ENCODE assay signal across 18 cellular contexts in the genomic region with DNA sequence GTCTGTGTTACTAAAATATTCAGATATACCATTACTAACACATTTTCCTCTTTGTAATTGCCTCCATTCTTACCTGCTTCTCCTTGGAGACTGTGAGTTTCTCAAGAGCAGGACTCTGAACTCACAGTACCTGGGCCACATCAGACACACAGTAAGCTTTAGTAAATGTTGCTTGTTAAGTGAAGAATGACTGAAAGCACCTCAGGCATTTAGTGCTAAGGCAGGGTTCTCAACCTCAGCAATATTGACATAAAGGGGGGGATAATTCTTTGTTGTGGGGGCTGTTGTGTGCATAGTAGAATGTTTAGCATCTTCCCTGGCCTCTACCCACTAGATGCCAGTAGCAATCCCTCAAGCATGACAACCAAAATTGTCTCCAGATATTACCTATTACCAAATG.
A peak's percentile ranks its signal among the peaks of the same experiment; 100 is the strongest.
DNase-seq lines count a peak whose midpoint lies in the region; TF ChIP-seq lines count a peak whose summit lies in the region.
"Had no signal": no experiment of that assay in that cellular context is flagged by ENCODE, and none has a peak within 500 bp of the region (broad histone marks: within the 10 kb centered on the region; RNA-seq: fewer than 3 reads in every experiment).

No MANE protein-coding gene starts in this region.

- no peak for TF ChIP-seq EP300 in ovary (IDR thresholded peaks at IDR 0.05)

- H3K36me3 Mint-ChIP-seq in nephron (ENCODE audit: low read depth): peaks cover 4% of the 10 kb centered on the region
- H3K36me3 Mint-ChIP-seq: CD8-positive, alpha-beta T cell had no signal

- no peak overlapping the region for H3K4me3 ChIP-seq in ovary
- H3K4me3 ChIP-seq: A549; BLaER1 treated with 17β-estradiol and CSF1 and Interleukin-3, amounts not matched to agents 10 nM and 100 nM had no signal

- H3K9me3 Mint-ChIP-seq in nephron: peaks cover 3% of the 10 kb centered on the region
- H3K9me3 Mint-ChIP-seq: CD4-positive, alpha-beta T cell; CD8-positive, alpha-beta T cell had no signal

- TF ChIP-seq POLR2A in ovary (IDR thresholded peaks at IDR 0.05): no peak

- H3K4me3 Mint-ChIP-seq in nephron: peak overlapping the region in 1 of 3 experiments; percentile 41
- H3K4me3 Mint-ChIP-seq: B cell; CD4-positive, alpha-beta T cell; CD8-positive, alpha-beta T cell had no signal

- peaks cover 34% of the 10 kb centered on the region for H3K4me1 Mint-ChIP-seq in nephron
- H3K4me1 Mint-ChIP-seq: B cell had no signal

- DNase-seq in NCI-H69 (lab: John Stamatoyannopoulos, UW) (peak; percentile 25), kidney tubule cell (ENCODE audit: low spot score) (peak; percentile 6), ovary (no peak), NCI-H345 (lab: John Stamatoyannopoulos, UW) (no peak), occipital lobe (lab: John Stamatoyannopoulos, UW) (no peak)
- DNase-seq: AML-193; Caco-2; Calu3; CD4-positive, alpha-beta T cell; CD8-positive, alpha-beta T cell; DMS79 treated with DMSO at 0.1 percent for 48 hours; GF-D8 had no signal

- peaks cover 8% of the 10 kb centered on the region for H3K4me1 ChIP-seq in ovary (ENCODE audit: insufficient read depth)
- H3K4me1 ChIP-seq: A549, Caco-2 had no signal

- H3K27ac ChIP-seq in ovary: no peak overlapping the region
- H3K27ac ChIP-seq: 22Rv1; A549; BLaER1 treated with 17β-estradiol and CSF1 and Interleukin-3, amounts not matched to agents 10 nM and 100 nM; C4-2B had no signal

- no peaks in the 10 kb centered on the region for H3K9me3 ChIP-seq in ovary
- H3K9me3 ChIP-seq: A549; BLaER1 treated with 17β-estradiol and CSF1 and Interleukin-3, amounts not matched to agents 10 nM and 100 nM; Caco-2 had no signal

- H3K36me3 ChIP-seq in ovary: no peaks in the 10 kb centered on the region
- H3K36me3 ChIP-seq: BLaER1 treated with 17β-estradiol and CSF1 and Interleukin-3, amounts not matched to agents 10 nM and 100 nM had no signal

- peak overlapping the region; percentile 77 to 95 (median 92) for H3K27ac Mint-ChIP-seq in nephron
- H3K27ac Mint-ChIP-seq: B cell; CD4-positive, alpha-beta T cell; CD8-positive, alpha-beta T cell had no signal

- no peak for TF ChIP-seq CTCF in nephron (IDR thresholded peaks at IDR 0.05; ENCODE audit: unreplicated experiment in 3 of 3)
- no peak for TF ChIP-seq CTCF in ovary (IDR thresholded peaks at IDR 0.05)

- H3K27me3 Mint-ChIP-seq in nephron (ENCODE audit: low read depth): no peaks in the 10 kb centered on the region

- no peaks in the 10 kb centered on the region for H3K27me3 ChIP-seq in ovary
- H3K27me3 ChIP-seq: BLaER1 treated with 17β-estradiol and CSF1 and Interleukin-3, amounts not matched to agents 10 nM and 100 nM had no signal

- intact Hi-C loops in ovary (cut with DNase I): no loop called here

Comparison
In these comparisons a context has a peak if more than half of its experiments do, and no peak if none do; other contexts are left out.
1. DNase-seq: peak in NCI-H69 (single experiment) and kidney tubule cell (single experiment); none in ovary (0 of 5), NCI-H345 (single experiment) and occipital lobe (single experiment).